ENCODE assay signal across 9 cellular contexts in genomic region chr2:96642564-96643350, GRCh38. TPM values are rescaled to one million over a fixed set of nuclear protein-coding genes. Genes with fewer than 3 reads are reported as not detected.
DNase-seq lines count a peak whose midpoint lies in the region; ATAC-seq and TF ChIP-seq lines count a peak whose summit lies in the region.
"Had no signal": no experiment of that assay in that cellular context is flagged by ENCODE, and none has a peak within 500 bp of the region (broad histone marks: within the 10 kb centered on the region; RNA-seq: fewer than 3 reads in every experiment).

FER1L5 (plus strand) TSS chr2:96642764; CDS start chr2:96642837, 73 bp downstream.

- no peak for DNase-seq in AG04449 (ENCODE audit: low read depth, low spot score)
- DNase-seq in midbrain (lab: John Stamatoyannopoulos, UW), result peak; percentile 30
- DNase-seq in NOMO-1 treated with dmso at 0.1 percent for 144 hours (lab: John Stamatoyannopoulos, UW; ENCODE audit: unreplicated experiment), result no peak
- DNase-seq in CD4-positive, alpha-beta memory T cell, result no peak
- DNase-seq in NCI-H187 (lab: John Stamatoyannopoulos, UW), result no peak

- H3K4me1 ChIP-seq in HUES64 (ENCODE audit: insufficient read depth, low read length), result no peaks in the 10 kb centered on the region
- H3K4me1 ChIP-seq in ectodermal cell (ENCODE audit: control insufficient read depth, insufficient read depth, low read length), result no peaks in the 10 kb centered on the region
- H3K4me1 ChIP-seq in CD4-positive, alpha-beta memory T cell (ENCODE audit: insufficient read depth, low read length), result peaks cover 6% of the 10 kb centered on the region

- H3K4me3 Mint-ChIP-seq in CD4-positive, alpha-beta memory T cell, result no peak within 1 kb of the TSS
- H3K4me3 Mint-ChIP-seq: T-helper 1 cell treated with Interleukin-12 subunit alpha and Interleukin-12 subunit beta and Interleukin-4 antibody, amounts not matched to agents 30 μg/mL and 1 μg/mL, for 36 hours had no signal

- H3K9ac ChIP-seq in HUES64 (ENCODE audit: low read depth, low read length), result peak within 1 kb of the TSS; percentile 21; the same call in 1 of the 2 replicates

- POLR2A ChIA-PET in AG04449 (lab: Yijun Ruan, JAX), result no interaction called here
- POLR2A ChIA-PET in CD4-positive, alpha-beta memory T cell (lab: Charles Lee; ENCODE audit: partially characterized antibody), result no interaction called here

- H3K27me3 Mint-ChIP-seq in CD4-positive, alpha-beta memory T cell, result peaks cover 0 to 2% of the 10 kb centered on the region in 2 donors

- H3K27me3 ChIP-seq in HUES64 (ENCODE audit: insufficient read depth, low read length), result no peaks in the 10 kb centered on the region
- no peaks in the 10 kb centered on the region for H3K27me3 ChIP-seq in ectodermal cell (ENCODE audit: control insufficient read depth, insufficient read depth, low read length, poor library complexity, severe bottlenecking)
- H3K27me3 ChIP-seq in CD4-positive, alpha-beta memory T cell (ENCODE audit: insufficient read depth, low read length), result no peaks in the 10 kb centered on the region

- peaks cover 0 to 2% (median 1%) of the 10 kb centered on the region in 4 donors for H3K4me1 Mint-ChIP-seq in CD4-positive, alpha-beta memory T cell

- CTCF ChIA-PET in AG04449 (lab: Yijun Ruan, JAX), result interaction anchor here (1.1 to 1.2 kb wide), 2 partner anchors 60 to 160 kb away, joined by 3 to 4 read pairs; no protein-coding TSS in a partner anchor
- CTCF ChIA-PET in CD4-positive, alpha-beta memory T cell (lab: Charles Lee; ENCODE audit: partially characterized antibody), result no interaction called here

- H3K36me3 Mint-ChIP-seq in CD4-positive, alpha-beta memory T cell, result peaks cover 0 to 3% of the 10 kb centered on the region in 2 donors

- H3K27ac Mint-ChIP-seq in CD4-positive, alpha-beta memory T cell, result peak within 1 kb of the TSS in 1 of 7 donors; percentile 70
- H3K27ac Mint-ChIP-seq: T-helper 1 cell treated with Interleukin-12 subunit alpha and Interleukin-12 subunit beta and Interleukin-4 antibody, amounts not matched to agents 30 μg/mL and 1 μg/mL, for 36 hours had no signal

- H3K4me3 ChIP-seq in AG04449 (ENCODE audit: low read depth, low read length), result peak within 1 kb of the TSS; percentile 56
- peak within 1 kb of the TSS; percentile 48 for H3K4me3 ChIP-seq in HUES64 (ENCODE audit: low read length)
- H3K4me3 ChIP-seq in ectodermal cell (ENCODE audit: insufficient read depth, low read depth, low read length), result peak within 1 kb of the TSS; percentile 38
- H3K4me3 ChIP-seq in CD4-positive, alpha-beta memory T cell (ENCODE audit: low read length in 2 of 2), result no peak within 1 kb of the TSS

- intact Hi-C loops in CD4-positive, alpha-beta memory T cell (cut with micrococcal nuclease), result no loop called here

- no peaks in the 10 kb centered on the region for H3K36me3 ChIP-seq in HUES64 (ENCODE audit: insufficient read depth, low read length)
- no peaks in the 10 kb centered on the region for H3K36me3 ChIP-seq in ectodermal cell (ENCODE audit: control insufficient read depth, insufficient read depth, low read length)
- no peaks in the 10 kb centered on the region for H3K36me3 ChIP-seq in CD4-positive, alpha-beta memory T cell (ENCODE audit: insufficient read depth, low read length)

- no peak for TF ChIP-seq CTCF in AG04449 (IDR thresholded peaks at IDR 0.05; ENCODE audit: insufficient read depth, low read length, missing control alignments)

- H3K9me3 ChIP-seq in HUES64 (ENCODE audit: insufficient read depth, low read depth, low read length), result no peaks in the 10 kb centered on the region
- no peaks in the 10 kb centered on the region for H3K9me3 ChIP-seq in ectodermal cell (ENCODE audit: control insufficient read depth, low read length)
- H3K9me3 ChIP-seq in CD4-positive, alpha-beta memory T cell (ENCODE audit: control insufficient read depth in 1 of 2, low read length in 2 of 2), result no peaks in the 10 kb centered on the region

- WGBS in HUES64, result 64% methylated on average over 9 of the region's 10 CpGs
- 54 to 70% methylated on average over 9 to 10 of the region's 10 CpGs for WGBS in ectodermal cell, 2 experiments

- no peak within 1 kb of the TSS for H3K27ac ChIP-seq in HUES64 (ENCODE audit: low read depth, low read length)
- H3K27ac ChIP-seq in ectodermal cell (ENCODE audit: insufficient read depth, low read depth, low read length, poor library complexity, severe bottlenecking), result no peak within 1 kb of the TSS
- H3K27ac ChIP-seq in CD4-positive, alpha-beta memory T cell (ENCODE audit: low read depth, low read length), result no peak within 1 kb of the TSS

- ATAC-seq in GM21528 (IDR thresholded peaks at IDR 0.05; ENCODE audit: low FRiP score, unreplicated experiment), result no peak

- H3K9me3 Mint-ChIP-seq in CD4-positive, alpha-beta memory T cell, result no peaks in the 10 kb centered on the region
- H3K9me3 Mint-ChIP-seq: T-helper 1 cell treated with Interleukin-12 subunit alpha and Interleukin-12 subunit beta and Interleukin-4 antibody, amounts not matched to agents 30 μg/mL and 1 μg/mL, for 36 hours had no signal

RNA-seq across cellular contexts. Expression of gene FER1L5, which starts in this region (rescaled TPM):
- polyA plus RNA-seq in HUES64 (2013, experiment 1 of 2), result 0.10 TPM
- 0.13 TPM for polyA plus RNA-seq in HUES64 (2013, experiment 2 of 2)
- polyA plus RNA-seq in ectodermal cell (2013, experiment 1 of 4), result 0.35 TPM
- 0.87 TPM for polyA plus RNA-seq in ectodermal cell (2013, experiment 2 of 4)
- 0.37 TPM for polyA plus RNA-seq in ectodermal cell (2013, experiment 3 of 4)
- polyA plus RNA-seq in ectodermal cell (2013, experiment 4 of 4), result 0.53 TPM
- not detected for total RNA-seq in CD4-positive, alpha-beta memory T cell
- not detected for polyA plus RNA-seq in CD4-positive, alpha-beta memory T cell

Comparison
In these comparisons a context has a peak if more than half of its experiments do, and no peak if none do; other contexts are left out.
1. H3K4me3 ChIP-seq: peak in AG04449 (single experiment), HUES64 (single experiment) and ectodermal cell (single experiment); none in CD4-positive, alpha-beta memory T cell (0 of 2).